Comparison of ENCODE assay signal across 8 cellular contexts in the genomic region with DNA sequence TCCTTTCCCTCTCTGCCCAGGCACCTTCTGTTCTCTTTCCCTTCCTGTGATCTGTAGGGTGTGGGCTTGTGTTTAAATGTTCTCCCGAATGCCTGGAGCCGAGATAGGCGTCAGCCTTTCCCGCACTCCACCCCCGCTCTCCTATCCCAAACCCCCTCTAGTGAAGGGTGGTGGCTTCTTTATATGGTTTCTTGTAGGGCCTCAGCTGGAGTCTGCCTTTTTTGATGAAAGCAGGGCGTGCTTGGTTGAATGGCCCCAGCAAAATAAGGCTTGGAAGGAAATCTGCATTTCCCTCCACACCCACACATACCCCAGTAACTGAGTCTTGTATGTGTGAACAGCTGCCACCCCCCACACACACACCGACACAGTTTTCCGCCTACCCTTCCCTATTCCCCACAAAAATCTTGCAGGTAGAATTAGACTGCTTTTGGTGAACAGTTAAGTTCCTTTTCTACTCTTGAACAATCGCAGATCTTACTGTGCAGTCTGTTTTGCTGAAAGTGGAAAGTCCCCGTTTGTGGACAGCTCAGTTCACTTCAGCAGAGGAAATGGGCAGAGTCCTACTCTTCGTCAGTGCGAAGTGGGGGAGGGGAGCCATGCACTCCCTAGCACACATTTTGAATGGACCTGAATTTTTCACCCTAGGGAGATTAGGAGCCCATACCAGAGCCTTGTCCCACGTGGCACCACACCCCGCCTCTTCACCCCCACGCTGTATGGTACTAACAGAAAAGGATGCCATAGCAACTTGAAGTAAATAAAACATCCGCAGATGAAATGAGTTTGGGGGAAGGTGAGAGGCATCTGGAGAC.
DNase-seq lines count a peak whose midpoint lies in the region; ATAC-seq and TF ChIP-seq lines count a peak whose summit lies in the region.

No MANE protein-coding gene starts in this region.

- TF ChIP-seq CTCF in WI38 (IDR thresholded peaks at IDR 0.05; ENCODE audit: low read depth, low read length), result no peak

- peak; percentile 25 for ATAC-seq in GM19324 (IDR thresholded peaks at IDR 0.05; ENCODE audit: low FRiP score, unreplicated experiment)
- ATAC-seq in HG03039 (IDR thresholded peaks at IDR 0.05; ENCODE audit: unreplicated experiment), result no peak

- peak overlapping the region; percentile 86 for H3K27ac ChIP-seq in caudate nucleus (ENCODE audit: low read depth, low read length)
- H3K27ac ChIP-seq in layer of hippocampus (ENCODE audit: low read depth, low read length), result peak overlapping the region; percentile 81

- H3K4me3 ChIP-seq in WI38 (ENCODE audit: low read depth, low read length), result peak overlapping the region; percentile 80

- no peaks in the 10 kb centered on the region for H3K27me3 ChIP-seq in layer of hippocampus (ENCODE audit: control insufficient read depth, insufficient read depth, low read length)

- DNase-seq in AG08396 (ENCODE audit: low spot score) (peak; percentile 65), NCI-H1105 (lab: John Stamatoyannopoulos, UW) (peak; percentile 15), caudate nucleus (lab: John Stamatoyannopoulos, UW) (peak in 42 of 61 donors; percentile 12 to 92 (median 56))
- DNase-seq in stimulated activated CD4-positive, alpha-beta T cell treated with anti-CD3 and anti-CD28 coated beads, Interleukin-1b, Interleukin-23, amount 100 ng/mL, for 48 hours, result peak; percentile 90

Comparison
In these comparisons a context has a peak if more than half of its experiments do, and no peak if none do; other contexts are left out.
1. DNase-seq: peak in every context shown above with its lines; median percentile 90 in stimulated activated CD4-positive, alpha-beta T cell treated with anti-CD3 and anti-CD28 coated beads, Interleukin-1b, Interleukin-23, amount 100 ng/mL, for 48 hours; 65 in AG08396; 56 in caudate nucleus; 15 in NCI-H1105.